In genomic region chr14:56514663-56515371, GRCh38 we compare ENCODE assay signal across 15 cellular contexts.
A peak's percentile ranks its signal among the peaks of the same experiment; 100 is the strongest.
DNase-seq lines count a peak whose midpoint lies in the region; ATAC-seq and TF ChIP-seq lines count a peak whose summit lies in the region.
"Had no signal": no experiment of that assay in that cellular context is flagged by ENCODE, and none has a peak within 500 bp of the region (broad histone marks: within the 10 kb centered on the region; RNA-seq: fewer than 3 reads in every experiment).

No MANE protein-coding gene starts in this region.

- WGBS in endodermal cell (ENCODE audit: insufficient coverage in 1 of 2, insufficient read length in 1 of 2), 2 experiments = 85 to 92% methylated on average over 9 to 14 of the region's 14 CpGs

- H3K4me1 ChIP-seq in endodermal cell (ENCODE audit: control insufficient read depth, insufficient read depth, low read length) = peaks cover 2% of the 10 kb centered on the region
- H3K4me1 ChIP-seq: left lung, upper lobe of right lung had no signal

- H3K27me3 ChIP-seq in endodermal cell (ENCODE audit: control insufficient read depth, insufficient read depth, low read length, poor library complexity, severe bottlenecking) = peaks cover 6% of the 10 kb centered on the region
- H3K27me3 ChIP-seq: left lung, upper lobe of right lung had no signal

- H3K27ac ChIP-seq in endodermal cell (ENCODE audit: low read depth, low read length) = no peak overlapping the region
- H3K27ac ChIP-seq: left lung, upper lobe of right lung had no signal

- no peak overlapping the region for H3K27ac Mint-ChIP-seq in activated CD8-positive, alpha-beta memory T cell treated with anti-CD3 and anti-CD28 coated beads, Interleukin-2, amount 10 ng/mL, durations not matched to agents 7 days and 5 days
- no peak overlapping the region for H3K27ac Mint-ChIP-seq in endodermal cell
- H3K27ac Mint-ChIP-seq: effector memory CD8-positive, alpha-beta T cell; nephron; T-cell had no signal

- no peak overlapping the region for H3K9ac ChIP-seq in endodermal cell (ENCODE audit: extremely low read depth, low read length, poor library complexity, severe bottlenecking)

- CTCF ChIA-PET in activated CD8-positive, alpha-beta memory T cell treated with anti-CD3 and anti-CD28 coated beads, Interleukin-2, amount 10 ng/mL, durations not matched to agents 7 days and 5 days (lab: Charles Lee) = interaction anchor here (1.5 kb wide), 1 partner anchor 24 kb away, joined by 5 read pairs; no protein-coding TSS in a partner anchor

- no peaks in the 10 kb centered on the region for H3K36me3 Mint-ChIP-seq in activated CD8-positive, alpha-beta memory T cell treated with anti-CD3 and anti-CD28 coated beads, Interleukin-2, amount 10 ng/mL, durations not matched to agents 7 days and 5 days
- no peaks in the 10 kb centered on the region for H3K36me3 Mint-ChIP-seq in endodermal cell (ENCODE audit: low read depth)
- H3K36me3 Mint-ChIP-seq: T-cell had no signal

- peaks cover 19% of the 10 kb centered on the region for H3K27me3 Mint-ChIP-seq in activated CD8-positive, alpha-beta memory T cell treated with anti-CD3 and anti-CD28 coated beads, Interleukin-2, amount 10 ng/mL, durations not matched to agents 7 days and 5 days
- H3K27me3 Mint-ChIP-seq in endodermal cell (ENCODE audit: insufficient read depth) = peaks cover 64% of the 10 kb centered on the region

- H3K4me1 Mint-ChIP-seq in activated CD8-positive, alpha-beta memory T cell treated with anti-CD3 and anti-CD28 coated beads, Interleukin-2, amount 10 ng/mL, durations not matched to agents 7 days and 5 days = no peaks in the 10 kb centered on the region
- H3K4me1 Mint-ChIP-seq in endodermal cell = peaks cover 23% of the 10 kb centered on the region
- H3K4me1 Mint-ChIP-seq: nephron, T-cell had no signal

- TF ChIP-seq CTCF in endodermal cell (conservative IDR thresholded peaks at IDR 0.05) = peak; percentile 42

- H3K4me3 Mint-ChIP-seq in activated CD8-positive, alpha-beta memory T cell treated with anti-CD3 and anti-CD28 coated beads, Interleukin-2, amount 10 ng/mL, durations not matched to agents 7 days and 5 days = no peak overlapping the region
- H3K4me3 Mint-ChIP-seq in endodermal cell = no peak overlapping the region
- H3K4me3 Mint-ChIP-seq: effector memory CD8-positive, alpha-beta T cell; nephron; T-cell had no signal

- H3K36me3 ChIP-seq in endodermal cell (ENCODE audit: control insufficient read depth, insufficient read depth, low read length) = no peaks in the 10 kb centered on the region
- H3K36me3 ChIP-seq: left lung, upper lobe of right lung had no signal

- H3K4me3 ChIP-seq in endodermal cell (ENCODE audit: low read length) = no peak overlapping the region
- H3K4me3 ChIP-seq: left lung, upper lobe of right lung had no signal

- ATAC-seq in activated CD8-positive, alpha-beta memory T cell treated with anti-CD3 and anti-CD28 coated beads, Interleukin-2, amount 10 ng/mL, durations not matched to agents 7 days and 5 days = no peak
- ATAC-seq in HG03045 (IDR thresholded peaks at IDR 0.05; ENCODE audit: unreplicated experiment) (no peak), GM19023 (IDR thresholded peaks at IDR 0.05; ENCODE audit: unreplicated experiment) (no peak)
- ATAC-seq: effector memory CD8-positive, alpha-beta T cell; left lung; T-cell; upper lobe of right lung had no signal

- no peaks in the 10 kb centered on the region for H3K9me3 ChIP-seq in endodermal cell (ENCODE audit: control insufficient read depth, low read length)
- H3K9me3 ChIP-seq: left lung, upper lobe of right lung had no signal

- no peaks in the 10 kb centered on the region for H3K9me3 Mint-ChIP-seq in activated CD8-positive, alpha-beta memory T cell treated with anti-CD3 and anti-CD28 coated beads, Interleukin-2, amount 10 ng/mL, durations not matched to agents 7 days and 5 days (ENCODE audit: low read depth)
- H3K9me3 Mint-ChIP-seq in endodermal cell = no peaks in the 10 kb centered on the region
- H3K9me3 Mint-ChIP-seq: effector memory CD8-positive, alpha-beta T cell; nephron; T-cell had no signal

- peak; percentile 52 for DNase-seq in activated CD8-positive, alpha-beta memory T cell treated with anti-CD3 and anti-CD28 coated beads, Interleukin-2, amount 50 U/mL, for 48 hours
- no peak for DNase-seq in activated CD8-positive, alpha-beta memory T cell treated with anti-CD3 and anti-CD28 coated beads, Interleukin-2, amount 10 ng/mL, durations not matched to agents 7 days and 5 days
- peak; percentile 16 for DNase-seq in MV-4-11 (lab: John Stamatoyannopoulos, UW)
- DNase-seq in endodermal cell = peak; percentile 71
- DNase-seq in stimulated activated CD8-positive, alpha-beta memory T cell treated with anti-CD3 and anti-CD28 coated beads, Interleukin-4, amount 100 ng/mL, for 48 hours = peak; percentile 39
- DNase-seq in NCI-H2107 (lab: John Stamatoyannopoulos, UW) = no peak
- DNase-seq: activated CD4-positive, alpha-beta T cell treated with anti-CD3 and anti-CD28 coated beads, Interleukin-2, amount 50 U/mL, for 1 hour; effector memory CD8-positive, alpha-beta T cell; head of caudate nucleus; left lung; T-cell; upper lobe of right lung had no signal

Comparison
In these comparisons a context has a peak if more than half of its experiments do, and no peak if none do; other contexts are left out.
1. DNase-seq: peak in activated CD8-positive, alpha-beta memory T cell treated with anti-CD3 and anti-CD28 coated beads, Interleukin-2, amount 50 U/mL, for 48 hours (single experiment), MV-4-11 (single experiment), endodermal cell (single experiment) and stimulated activated CD8-positive, alpha-beta memory T cell treated with anti-CD3 and anti-CD28 coated beads, Interleukin-4, amount 100 ng/mL, for 48 hours (single experiment); none in activated CD8-positive, alpha-beta memory T cell treated with anti-CD3 and anti-CD28 coated beads, Interleukin-2, amount 10 ng/mL, durations not matched to agents 7 days and 5 days (single experiment) and NCI-H2107 (single experiment).